Comparison of ENCODE assay signal across 9 cellular contexts in the genomic region with DNA sequence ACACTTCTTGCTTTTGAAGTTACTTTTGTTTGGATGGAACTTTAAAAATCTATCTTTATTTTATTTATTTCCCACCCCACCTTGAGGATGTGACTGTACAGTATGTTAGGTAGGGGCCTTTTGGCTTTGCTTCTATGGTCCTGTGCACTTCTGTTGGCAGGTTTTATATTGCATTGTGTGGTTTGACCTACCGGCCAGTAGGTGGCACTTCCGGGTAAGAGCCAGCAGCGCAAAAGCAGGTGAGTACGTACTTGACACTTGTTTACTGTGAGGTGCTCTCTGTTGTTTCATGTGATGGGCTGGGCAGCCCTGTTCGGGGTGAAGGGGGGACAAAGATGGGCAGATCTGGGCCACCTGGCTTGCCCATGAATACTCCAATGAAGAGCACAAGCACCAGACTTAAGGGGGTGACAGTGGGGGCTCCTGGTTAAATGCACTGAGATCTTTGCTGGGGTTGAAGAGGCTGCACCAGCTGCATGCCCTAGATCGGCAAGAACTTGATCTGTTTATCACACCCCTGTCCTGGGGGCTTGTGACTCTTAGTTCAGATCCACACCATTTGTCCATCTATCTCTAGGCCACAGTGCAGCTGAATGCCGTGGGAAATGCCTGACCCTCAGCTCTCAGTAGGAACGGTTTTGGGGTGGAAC.
A peak's percentile ranks its signal among the peaks of the same experiment; 100 is the strongest.
DNase-seq lines count a peak whose midpoint lies in the region; ATAC-seq and TF ChIP-seq lines count a peak whose summit lies in the region.
"Had no signal": no experiment of that assay in that cellular context is flagged by ENCODE, and none has a peak within 500 bp of the region (broad histone marks: within the 10 kb centered on the region; RNA-seq: fewer than 3 reads in every experiment).

No MANE protein-coding gene starts in this region.

- H3K4me3 ChIP-seq in AG04450 (ENCODE audit: low read depth, low read length): no peak overlapping the region
- no peak overlapping the region for H3K4me3 ChIP-seq in OCI-LY7 (ENCODE audit: low read depth, low read length, poor library complexity, severe bottlenecking)
- no peak overlapping the region for H3K4me3 ChIP-seq in hepatocyte
- H3K4me3 ChIP-seq in dorsolateral prefrontal cortex: no peak overlapping the region

- ATAC-seq in GM18870 (IDR thresholded peaks at IDR 0.05; ENCODE audit: unreplicated experiment): peak; percentile 96
- ATAC-seq in HG03095 (IDR thresholded peaks at IDR 0.05; ENCODE audit: unreplicated experiment): peak; percentile 100

- no TSS peak for BruUV-seq in OCI-LY7 (replicated peaks; lab: Mats Ljungman, UMichigan)

- H3K27me3 ChIP-seq in AG04450 (ENCODE audit: control insufficient read depth, insufficient read depth, low read length) (no peaks in the 10 kb centered on the region), hepatocyte (no peaks in the 10 kb centered on the region), dorsolateral prefrontal cortex (no peaks in the 10 kb centered on the region)

- H3K79me2 ChIP-seq in OCI-LY7 (ENCODE audit: insufficient read depth, low read depth, low read length) (no peaks in the 10 kb centered on the region), hepatocyte (no peaks in the 10 kb centered on the region)

- TF ChIP-seq CTCF in AG04450 (IDR thresholded peaks at IDR 0.05; ENCODE audit: low read depth, low read length): peak; percentile 41
- TF ChIP-seq CTCF in OCI-LY7 (conservative IDR thresholded peaks at IDR 0.05; ENCODE audit: low read length): peak; percentile 72
- peak; percentile 47 for TF ChIP-seq CTCF in hepatocyte (IDR thresholded peaks at IDR 0.05; ENCODE audit: poor library complexity)
- TF ChIP-seq CTCF in dorsolateral prefrontal cortex (IDR thresholded peaks at IDR 0.05 in 54 of 56, conservative IDR thresholded peaks at IDR 0.05 in 2 of 56; ENCODE audit: low read depth in 1 of 56, partially characterized antibody in 56 of 56): no peak

- intact Hi-C loops in OCI-LY7 (cut with micrococcal nuclease; ENCODE audit: unreplicated experiment): no loop called here
- intact Hi-C loops in dorsolateral prefrontal cortex (cut with DNase I): no loop called here

- DNase-seq in AG04450 (ENCODE audit: low read depth, low spot score): no peak
- DNase-seq in OCI-LY7 (ENCODE audit: low spot score): peak; percentile 26
- DNase-seq in hepatocyte (ENCODE audit: low spot score): peak; percentile 48
- DNase-seq in C1 segment of cervical spinal cord (lab: John Stamatoyannopoulos, UW): no peak
- DNase-seq in stimulated activated CD4-positive, alpha-beta T cell treated with anti-CD3 and anti-CD28 coated beads, Interleukin-12 subunit alpha, Interleukin-12 subunit beta, amount 100 ng/mL, for 4 hours: no peak
- DNase-seq in dorsolateral prefrontal cortex: no peak

- H4K20me1 ChIP-seq in OCI-LY7 (ENCODE audit: insufficient read depth, low read length): no peaks in the 10 kb centered on the region
- H4K20me1 ChIP-seq in hepatocyte (ENCODE audit: insufficient read depth, poor library complexity, severe bottlenecking): no peaks in the 10 kb centered on the region

- WGBS in hepatocyte (ENCODE audit: low lambda C conversion rate, missing lambda C conversion rate): 53% methylated on average over 8 of the region's 8 CpGs

- no peak overlapping the region for H3K27ac ChIP-seq in AG04450 (ENCODE audit: low read depth, low read length)
- H3K27ac ChIP-seq in OCI-LY7 (ENCODE audit: low read depth, low read length, poor library complexity, severe bottlenecking): no peak overlapping the region
- no peak overlapping the region for H3K27ac ChIP-seq in hepatocyte
- H3K27ac ChIP-seq in dorsolateral prefrontal cortex: no peak overlapping the region
- H3K27ac ChIP-seq: epithelial cell of prostate had no signal

- no peak overlapping the region for H2AFZ ChIP-seq in OCI-LY7 (ENCODE audit: low read length)
- H2AFZ ChIP-seq in hepatocyte: no peak overlapping the region

- H3K36me3 ChIP-seq in OCI-LY7 (ENCODE audit: insufficient read depth, low read length): no peaks in the 10 kb centered on the region
- H3K36me3 ChIP-seq in hepatocyte (replicated peaks; ENCODE audit: insufficient read depth, low read depth): no peaks in the 10 kb centered on the region

- no peaks in the 10 kb centered on the region for H3K4me1 ChIP-seq in OCI-LY7 (ENCODE audit: insufficient read depth, low read length, poor library complexity, severe bottlenecking)
- no peaks in the 10 kb centered on the region for H3K4me1 ChIP-seq in hepatocyte (ENCODE audit: insufficient read depth)

- no peaks in the 10 kb centered on the region for H3K9me3 ChIP-seq in AG04450 (ENCODE audit: control insufficient read depth, insufficient read depth, low read length)
- no peaks in the 10 kb centered on the region for H3K9me3 ChIP-seq in OCI-LY7 (ENCODE audit: low read length)
- H3K9me3 ChIP-seq in hepatocyte (ENCODE audit: low read depth): no peaks in the 10 kb centered on the region

- no peak overlapping the region for H3K4me2 ChIP-seq in OCI-LY7 (ENCODE audit: low read length)
- no peak overlapping the region for H3K4me2 ChIP-seq in hepatocyte

- CTCF ChIA-PET in AG04450 (lab: Charles Lee) (interaction anchor here (1.3 kb wide), 1 partner anchor 24 kb away, joined by 3 read pairs; no protein-coding TSS in a partner anchor), OCI-LY7 (lab: Charles Lee; ENCODE audit: unreplicated experiment) (no interaction called here)

- no peaks in the 10 kb centered on the region for H3K9me2 ChIP-seq in OCI-LY7 (ENCODE audit: insufficient read depth, low read length)
- H3K9me2 ChIP-seq in hepatocyte (replicated peaks; ENCODE audit: insufficient read depth): no peaks in the 10 kb centered on the region

- POLR2A ChIA-PET in AG04450 (lab: Yijun Ruan, JAX): interaction anchor here (0.6 kb wide), 1 partner anchor 19 kb away, joined by 4 read pairs; no protein-coding TSS in a partner anchor
- POLR2A ChIA-PET in OCI-LY7 (lab: Charles Lee): no interaction called here

Comparison
In these comparisons a context has a peak if more than half of its experiments do, and no peak if none do; other contexts are left out.
1. DNase-seq: peak in OCI-LY7 (single experiment) and hepatocyte (single experiment); none in AG04450 (single experiment), C1 segment of cervical spinal cord (0 of 14), stimulated activated CD4-positive, alpha-beta T cell treated with anti-CD3 and anti-CD28 coated beads, Interleukin-12 subunit alpha, Interleukin-12 subunit beta, amount 100 ng/mL, for 4 hours (single experiment) and dorsolateral prefrontal cortex (0 of 10).
2. CTCF ChIP-seq: peak in AG04450 (single experiment), OCI-LY7 (single experiment) and hepatocyte (single experiment); none in dorsolateral prefrontal cortex (0 of 56).